ENCODE assay signal across 18 cellular contexts in genomic region chr4:168643083-168643795, GRCh38.
A peak's percentile ranks its signal among the peaks of the same experiment; 100 is the strongest.
DNase-seq lines count a peak whose midpoint lies in the region; ATAC-seq and TF ChIP-seq lines count a peak whose summit lies in the region.
"Had no signal": no experiment of that assay in that cellular context is flagged by ENCODE, and none has a peak within 500 bp of the region (broad histone marks: within the 10 kb centered on the region; RNA-seq: fewer than 3 reads in every experiment).

No MANE protein-coding gene starts in this region.

- H3K36me3 ChIP-seq in SK-N-MC (ENCODE audit: insufficient read depth, low read length) (no peaks in the 10 kb centered on the region), muscle layer of colon (ENCODE audit: insufficient read depth, low read length) (no peaks in the 10 kb centered on the region), thoracic aorta (no peaks in the 10 kb centered on the region)

- H3K9ac ChIP-seq in SK-N-MC (ENCODE audit: insufficient read length), result peak overlapping the region; percentile 23
- H3K9ac ChIP-seq in muscle layer of colon (ENCODE audit: low read length), result no peak overlapping the region

- H3K9me3 ChIP-seq in SK-N-MC (ENCODE audit: low read depth, low read length) (no peaks in the 10 kb centered on the region), muscle layer of colon (ENCODE audit: low read length) (no peaks in the 10 kb centered on the region), thoracic aorta (no peaks in the 10 kb centered on the region)

- TF ChIP-seq CTCF in coronary artery (IDR thresholded peaks at IDR 0.05) (no peak), thoracic aorta (IDR thresholded peaks at IDR 0.05) (no peak)

- H3K27me3 ChIP-seq in muscle layer of colon (ENCODE audit: control insufficient read depth in 1 of 2, insufficient read depth in 2 of 2, low read length in 2 of 2) (no peaks in the 10 kb centered on the region), thoracic aorta (replicated peaks; ENCODE audit: insufficient read depth) (no peaks in the 10 kb centered on the region)

- ATAC-seq in thoracic aorta (ENCODE audit: insufficient number of reproducible peaks, low FRiP score, low read depth) (no peak), HG03108 (IDR thresholded peaks at IDR 0.05; ENCODE audit: unreplicated experiment) (no peak)
- ATAC-seq: activated CD8-positive, alpha-beta T cell treated with anti-CD3 and anti-CD28 coated beads for 36 hours; esophagus mucosa; stimulated activated memory B cell treated with anti-CD40 and anti-IgM and Interleukin-4, amounts not matched to agents 10 μg/mL and 1 μg/mL and 100 μg/mL, for 72 hours had no signal

- H3K27ac ChIP-seq in SK-N-MC (peak overlapping the region; percentile 58), coronary artery (no peak overlapping the region), muscle layer of colon (ENCODE audit: low read depth, low read length) (peak overlapping the region; percentile 53), thoracic aorta (peak overlapping the region; percentile 18 to 44)

- peak; percentile 89 for DNase-seq in SK-N-MC (ENCODE audit: low read depth, low spot score)
- no peak for DNase-seq in coronary artery (ENCODE audit: low spot score)
- DNase-seq in thoracic aorta (ENCODE audit: low spot score), result no peak
- no peak for DNase-seq in cerebellum (ENCODE audit: low spot score)
- DNase-seq in NCI-H1436 treated with DMSO at 0.1 percent for 48 hours (lab: John Stamatoyannopoulos, UW), result no peak
- no peak for DNase-seq in DMS153 (lab: John Stamatoyannopoulos, UW)
- DNase-seq: activated CD8-positive, alpha-beta T cell treated with anti-CD3 and anti-CD28 coated beads for 36 hours; activated effector memory CD4-positive, alpha-beta T cell treated with Interleukin-2 at 50 U/mL for 16 hours; CD4-positive, alpha-beta T cell; midbrain; NCI-H1048; NCI-H2171 treated with DMSO at 0.1 percent for 48 hours; SHP77 treated with DMSO at 0.1 percent for 48 hours; stimulated activated CD4-positive, alpha-beta T cell treated with anti-CD3 and anti-CD28 coated beads, Interleukin-4, amount 100 ng/mL, for 4 hours had no signal

- H3K4me1 ChIP-seq in muscle layer of colon (ENCODE audit: insufficient read depth, low read length), result peaks cover 15% of the 10 kb centered on the region
- peaks cover 0 to 30% of the 10 kb centered on the region in 2 donors for H3K4me1 ChIP-seq in thoracic aorta (ENCODE audit: control insufficient read depth in 1 of 2, low read depth in 2 of 2)

- H3K4me3 ChIP-seq in SK-N-MC (peak overlapping the region; percentile 70), coronary artery (peak overlapping the region; percentile 29), muscle layer of colon (ENCODE audit: low read depth in 1 of 2, low read length in 2 of 2) (peak overlapping the region in 1 of 2 donors; percentile 2), thoracic aorta (peak overlapping the region; percentile 39)

Comparison
In these comparisons a context has a peak if more than half of its experiments do, and no peak if none do; other contexts are left out.
1. H3K27ac ChIP-seq: peak in SK-N-MC (single experiment), muscle layer of colon (single experiment) and thoracic aorta (2 of 2); none in coronary artery (0 of 2).